Comparison of ENCODE assay signal across 24 cellular contexts in the genomic region with DNA sequence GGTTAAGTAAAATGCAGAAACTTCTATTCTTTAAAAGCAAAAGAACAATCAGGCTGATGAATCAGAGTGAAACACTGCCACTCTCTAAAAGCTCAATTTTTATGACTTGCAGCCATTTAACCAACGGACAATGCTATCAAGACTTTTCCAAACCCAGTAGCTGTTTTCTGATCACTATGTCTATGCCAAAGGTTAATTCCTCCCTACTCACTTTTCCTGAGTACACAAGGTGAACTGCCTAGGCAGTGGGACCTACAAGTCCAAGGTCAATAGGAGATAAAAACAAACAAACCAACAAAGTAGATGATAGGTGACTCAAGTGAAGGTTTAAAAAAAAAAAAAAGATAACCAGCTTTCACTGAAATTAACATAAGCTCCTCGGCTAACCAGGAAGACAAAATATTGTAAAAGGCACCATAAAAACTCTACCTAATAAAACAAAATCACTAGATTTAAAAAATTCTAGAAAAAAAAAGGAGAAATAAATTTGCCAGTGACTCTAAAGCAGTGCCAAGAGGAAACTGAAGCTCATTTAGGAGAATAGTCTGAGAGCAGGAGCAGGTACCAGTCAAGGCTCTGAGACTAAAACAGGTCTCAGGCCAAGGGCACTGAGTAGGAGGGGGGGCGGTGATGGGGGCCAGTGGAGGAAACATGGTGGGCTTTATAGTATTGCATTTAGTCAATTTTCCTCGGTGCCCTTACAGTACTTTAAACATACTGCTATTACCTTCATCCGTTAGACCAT.
"Had no signal": no experiment of that assay in that cellular context is flagged by ENCODE, and none has a peak within 500 bp of the region (broad histone marks: within the 10 kb centered on the region; RNA-seq: fewer than 3 reads in every experiment).

No MANE protein-coding gene starts in this region.

- H3K9me3 ChIP-seq: colonic mucosa, esophagus muscularis mucosa, gastroesophageal sphincter, heart left ventricle, lower lobe of right lung, pancreas, suprapubic skin, transverse colon, upper lobe of right lung, uterus had no signal

- H3K4me1 ChIP-seq: colonic mucosa, esophagus muscularis mucosa, foreskin keratinocyte, gastroesophageal sphincter, heart left ventricle, left ventricle myocardium inferior, lower lobe of right lung, pancreas, suprapubic skin, transverse colon, upper lobe of right lung, uterus had no signal

- H3K27me3 ChIP-seq: colonic mucosa, esophagus muscularis mucosa, foreskin keratinocyte, gastroesophageal sphincter, heart left ventricle, pancreas, suprapubic skin, transverse colon, upper lobe of right lung, uterus had no signal

- DNase-seq: colonic mucosa; effector memory CD4-positive, alpha-beta T cell; foreskin keratinocyte; heart left ventricle; hippocampal formation; left cardiac atrium; left ventricle myocardium inferior; lower lobe of right lung; natural killer cell; occipital lobe; pancreas; stimulated activated CD4-positive, alpha-beta T cell treated with anti-CD3 and anti-CD28 coated beads, Interleukin-12 subunit alpha, Interleukin-12 subunit beta, amount 100 ng/mL, for 4 hours; stimulated activated CD4-positive, alpha-beta T cell treated with anti-CD3 and anti-CD28 coated beads, Interleukin-1b, Interleukin-23, amount 100 ng/mL, for 48 hours; stimulated activated CD4-positive, alpha-beta T cell treated with anti-CD3 and anti-CD28 coated beads, Interleukin-4, amount 100 ng/mL, for 1 hour; stimulated activated CD8-positive, alpha-beta memory T cell treated with anti-CD3 and anti-CD28 coated beads, Interleukin-4, amount 100 ng/mL, for 48 hours; stimulated activated naive CD4-positive, alpha-beta T cell; stimulated activated naive CD8-positive, alpha-beta T cell treated with anti-CD3 and anti-CD28 coated beads, Interleukin-15, amount 100 ng/mL, for 72 hours; transverse colon; upper lobe of right lung; uterus had no signal

- H3K4me3 ChIP-seq: colonic mucosa, esophagus muscularis mucosa, gastroesophageal sphincter, heart left ventricle, left ventricle myocardium inferior, lower lobe of right lung, pancreas, smooth muscle cell, suprapubic skin, transverse colon, upper lobe of right lung, uterus had no signal

- H3K27ac ChIP-seq: colonic mucosa, esophagus muscularis mucosa, foreskin keratinocyte, gastroesophageal sphincter, heart left ventricle, left ventricle myocardium inferior, lower lobe of right lung, pancreas, suprapubic skin, transverse colon, upper lobe of right lung, uterus had no signal

- H3K36me3 ChIP-seq: colonic mucosa, esophagus muscularis mucosa, gastroesophageal sphincter, heart left ventricle, left ventricle myocardium inferior, lower lobe of right lung, pancreas, suprapubic skin, transverse colon, upper lobe of right lung, uterus had no signal
